In genomic region chr13:97281028-97281427, GRCh38 we compare ENCODE assay signal across 1 cellular context.
TF ChIP-seq lines count a peak whose summit lies in the region.

No MANE protein-coding gene starts in this region.

TF ChIP-seq in IMR-90, 13 proteins besides CTCF, POLR2A, EP300 and RAD21 (continued from another document):
- TF ChIP-seq SMC3 (IDR thresholded peaks at IDR 0.05; ENCODE audit: low read depth, low read length) = no peak
- no peak for TF ChIP-seq RCOR1 (IDR thresholded peaks at IDR 0.05; ENCODE audit: insufficient replicate concordance, low read length)
- no peak for TF ChIP-seq RFX5 (IDR thresholded peaks at IDR 0.05; ENCODE audit: low read depth, low read length)
- no peak for TF ChIP-seq NFE2L2 (IDR thresholded peaks at IDR 0.05; ENCODE audit: low read depth, low read length)
- no peak for TF ChIP-seq CEBPB (IDR thresholded peaks at IDR 0.05; ENCODE audit: low read depth, low read length)
- TF ChIP-seq MAZ (IDR thresholded peaks at IDR 0.05; ENCODE audit: borderline replicate concordance, low read depth, low read length) = no peak
